In the genomic region with DNA sequence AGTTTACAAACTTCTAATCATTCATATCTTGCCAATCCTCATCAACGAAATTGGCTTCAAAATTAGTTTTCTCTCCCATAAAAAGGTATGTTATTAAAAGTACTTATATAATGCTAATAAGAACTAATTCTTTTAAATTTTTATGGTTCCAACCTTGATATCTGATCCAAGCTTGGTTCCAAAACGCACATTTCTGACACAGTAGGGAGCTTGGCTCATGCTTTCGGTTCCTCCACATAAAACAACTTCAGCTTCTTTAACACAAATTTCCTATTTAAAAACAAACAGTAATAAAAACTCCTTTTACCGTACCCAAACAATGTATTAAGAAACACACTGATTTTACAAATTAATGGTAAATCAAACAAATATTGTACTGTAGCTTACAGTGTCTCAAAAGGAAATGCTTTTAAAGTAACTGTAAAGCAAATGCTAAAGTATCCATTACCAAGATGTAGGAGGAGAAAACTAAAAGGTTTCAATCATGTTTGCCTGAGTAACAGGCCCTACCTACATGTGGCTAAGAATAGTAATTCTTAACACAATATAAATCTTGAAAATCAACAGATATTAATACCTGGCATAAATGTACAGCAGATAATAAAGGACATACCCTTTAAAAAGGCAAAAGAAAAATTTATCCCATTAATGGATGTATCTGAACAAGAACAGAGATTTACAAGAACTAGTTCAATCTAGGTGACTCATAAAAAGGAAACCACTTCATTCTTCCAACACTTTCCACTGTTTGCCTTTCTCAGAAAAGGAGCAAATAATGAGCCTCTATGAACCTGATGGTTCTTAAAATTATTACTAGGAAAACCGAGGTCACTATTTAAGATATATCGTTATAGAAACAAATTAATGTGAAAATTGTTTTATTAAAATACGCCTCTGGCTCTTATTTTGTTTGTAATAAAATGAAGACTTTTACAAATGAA, we compare ENCODE assay signal across 1 cellular context.
TF ChIP-seq lines count a peak whose summit lies in the region.

No MANE protein-coding gene starts in this region.

TF ChIP-seq in HEK293, 187 proteins besides CTCF, POLR2A, EP300 and RAD21:
- TF ChIP-seq, protein P1, sequence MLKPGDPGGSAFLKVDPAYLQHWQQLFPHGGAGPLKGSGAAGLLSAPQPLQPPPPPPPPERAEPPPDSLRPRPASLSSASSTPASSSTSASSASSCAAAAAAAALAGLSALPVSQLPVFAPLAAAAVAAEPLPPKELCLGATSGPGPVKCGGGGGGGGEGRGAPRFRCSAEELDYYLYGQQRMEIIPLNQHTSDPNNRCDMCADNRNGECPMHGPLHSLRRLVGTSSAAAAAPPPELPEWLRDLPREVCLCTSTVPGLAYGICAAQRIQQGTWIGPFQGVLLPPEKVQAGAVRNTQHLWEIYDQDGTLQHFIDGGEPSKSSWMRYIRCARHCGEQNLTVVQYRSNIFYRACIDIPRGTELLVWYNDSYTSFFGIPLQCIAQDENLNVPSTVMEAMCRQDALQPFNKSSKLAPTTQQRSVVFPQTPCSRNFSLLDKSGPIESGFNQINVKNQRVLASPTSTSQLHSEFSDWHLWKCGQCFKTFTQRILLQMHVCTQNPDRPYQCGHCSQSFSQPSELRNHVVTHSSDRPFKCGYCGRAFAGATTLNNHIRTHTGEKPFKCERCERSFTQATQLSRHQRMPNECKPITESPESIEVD (tag by site-specific recombination; IDR thresholded peaks at IDR 0.05): peak; percentile 79
- TF ChIP-seq, protein P2, sequence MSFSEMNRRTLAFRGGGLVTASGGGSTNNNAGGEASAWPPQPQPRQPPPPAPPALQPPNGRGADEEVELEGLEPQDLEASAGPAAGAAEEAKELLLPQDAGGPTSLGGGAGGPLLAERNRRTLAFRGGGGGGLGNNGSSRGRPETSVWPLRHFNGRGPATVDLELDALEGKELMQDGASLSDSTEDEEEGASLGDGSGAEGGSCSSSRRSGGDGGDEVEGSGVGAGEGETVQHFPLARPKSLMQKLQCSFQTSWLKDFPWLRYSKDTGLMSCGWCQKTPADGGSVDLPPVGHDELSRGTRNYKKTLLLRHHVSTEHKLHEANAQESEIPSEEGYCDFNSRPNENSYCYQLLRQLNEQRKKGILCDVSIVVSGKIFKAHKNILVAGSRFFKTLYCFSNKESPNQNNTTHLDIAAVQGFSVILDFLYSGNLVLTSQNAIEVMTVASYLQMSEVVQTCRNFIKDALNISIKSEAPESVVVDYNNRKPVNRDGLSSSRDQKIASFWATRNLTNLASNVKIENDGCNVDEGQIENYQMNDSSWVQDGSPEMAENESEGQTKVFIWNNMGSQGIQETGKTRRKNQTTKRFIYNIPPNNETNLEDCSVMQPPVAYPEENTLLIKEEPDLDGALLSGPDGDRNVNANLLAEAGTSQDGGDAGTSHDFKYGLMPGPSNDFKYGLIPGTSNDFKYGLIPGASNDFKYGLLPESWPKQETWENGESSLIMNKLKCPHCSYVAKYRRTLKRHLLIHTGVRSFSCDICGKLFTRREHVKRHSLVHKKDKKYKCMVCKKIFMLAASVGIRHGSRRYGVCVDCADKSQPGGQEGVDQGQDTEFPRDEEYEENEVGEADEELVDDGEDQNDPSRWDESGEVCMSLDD (tag by site-specific recombination; IDR thresholded peaks at IDR 0.05): no peak
- TF ChIP-seq ZNF335 (tag by site-specific recombination; conservative IDR thresholded peaks at IDR 0.05): 0 out of 2 replicates have a peak, but pooled peaks have one; percentile 29
- TF ChIP-seq PRDM1 (tag by site-specific recombination; IDR thresholded peaks at IDR 0.05): peak; percentile 88
- TF ChIP-seq FEZF1 (tag by site-specific recombination; IDR thresholded peaks at IDR 0.05): 0 out of 2 replicates have a peak, but pooled peaks have one; percentile 11
- TF ChIP-seq, protein P3, sequence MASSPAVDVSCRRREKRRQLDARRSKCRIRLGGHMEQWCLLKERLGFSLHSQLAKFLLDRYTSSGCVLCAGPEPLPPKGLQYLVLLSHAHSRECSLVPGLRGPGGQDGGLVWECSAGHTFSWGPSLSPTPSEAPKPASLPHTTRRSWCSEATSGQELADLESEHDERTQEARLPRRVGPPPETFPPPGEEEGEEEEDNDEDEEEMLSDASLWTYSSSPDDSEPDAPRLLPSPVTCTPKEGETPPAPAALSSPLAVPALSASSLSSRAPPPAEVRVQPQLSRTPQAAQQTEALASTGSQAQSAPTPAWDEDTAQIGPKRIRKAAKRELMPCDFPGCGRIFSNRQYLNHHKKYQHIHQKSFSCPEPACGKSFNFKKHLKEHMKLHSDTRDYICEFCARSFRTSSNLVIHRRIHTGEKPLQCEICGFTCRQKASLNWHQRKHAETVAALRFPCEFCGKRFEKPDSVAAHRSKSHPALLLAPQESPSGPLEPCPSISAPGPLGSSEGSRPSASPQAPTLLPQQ (tag by site-specific recombination; IDR thresholded peaks at IDR 0.05): 0 out of 2 replicates have a peak, but pooled peaks have one; percentile 12
- no peak for TF ChIP-seq ZNF157 (tag by site-specific recombination; IDR thresholded peaks at IDR 0.05)
- no peak for TF ChIP-seq ZNF658 (tag by site-specific recombination; IDR thresholded peaks at IDR 0.05)
